8 cellular contexts compared by ENCODE assay signal in genomic region chr20:23995905-23996666, GRCh38.
DNase-seq lines count a peak whose midpoint lies in the region; ATAC-seq and TF ChIP-seq lines count a peak whose summit lies in the region.

No MANE protein-coding gene starts in this region.

- DNase-seq in COLO668 (lab: John Stamatoyannopoulos, UW; ENCODE audit: unreplicated experiment), result peak; percentile 58
- DNase-seq in HuH-7.5 (ENCODE audit: low spot score), result peak; percentile 35
- DNase-seq in T-helper 2 cell, result peak; percentile 10 to 57 (median 46)
- peak; percentile 16 for DNase-seq in astrocyte of the spinal cord (ENCODE audit: low read depth, low spot score)
- DNase-seq in kidney glomerular epithelial cell (lab: John Stamatoyannopoulos, UW), result peak; percentile 20
- DNase-seq in stimulated activated CD4-positive, alpha-beta T cell treated with anti-CD3 and anti-CD28 coated beads, Interleukin-4, amount 100 ng/mL, for 24 hours, result peak; percentile 68

- in situ Hi-C loops in astrocyte of the spinal cord (cut with HindIII; ENCODE audit: low sequenced_read_pairs), result no loop called here

- peak; percentile 71 for TF ChIP-seq CTCF in astrocyte of the spinal cord (IDR thresholded peaks at IDR 0.05; ENCODE audit: low read depth, low read length)

- H3K4me3 ChIP-seq in astrocyte of the spinal cord (ENCODE audit: low read depth, low read length), result no peak overlapping the region

- ATAC-seq in HG02885 (IDR thresholded peaks at IDR 0.05; ENCODE audit: poor library complexity, unreplicated experiment), result no peak
- no peak for ATAC-seq in GM19324 (IDR thresholded peaks at IDR 0.05; ENCODE audit: low FRiP score, unreplicated experiment)

Comparison
In these comparisons a context has a peak if more than half of its experiments do, and no peak if none do; other contexts are left out.
1. DNase-seq: peak in every context shown above with its lines; median percentile 68 in stimulated activated CD4-positive, alpha-beta T cell treated with anti-CD3 and anti-CD28 coated beads, Interleukin-4, amount 100 ng/mL, for 24 hours; 58 in COLO668; 46 in T-helper 2 cell; 35 in HuH-7.5; 20 in kidney glomerular epithelial cell; 16 in astrocyte of the spinal cord.